ENCODE assay signal across 28 cellular contexts in genomic region chr11:19458721-19459120, GRCh38.
"Had no signal": no experiment of that assay in that cellular context is flagged by ENCODE, and none has a peak within 500 bp of the region (broad histone marks: within the 10 kb centered on the region; RNA-seq: fewer than 3 reads in every experiment).

No MANE protein-coding gene starts in this region.

- H3K9me3 ChIP-seq: body of pancreas, colonic mucosa had no signal

- H3K4me1 ChIP-seq: body of pancreas, colonic mucosa had no signal

- H3K4me3 Mint-ChIP-seq: activated B cell treated with CpG ODN at 0.5 μM for 24 hours; activated CD8-positive, alpha-beta T cell treated with anti-CD3 and anti-CD28 coated beads for 36 hours; activated naive CD8-positive, alpha-beta T cell; activated T-cell treated with anti-CD3 and anti-CD28 coated beads, Interleukin-2, amount 50 U/mL, for 4 hours; activated T-helper 17 cell treated with anti-CD3 and anti-CD28 coated beads, Interleukin-2, amount 50 U/mL, for 72 hours; T-helper 17 cell; T-helper 2 cell treated with Interferon-gamma antibody and Interleukin-4, amounts not matched to agents 5 μg/mL and 100 μg/mL, for 36 hours had no signal

- H3K27ac Mint-ChIP-seq: activated B cell treated with CpG ODN at 0.5 μM for 24 hours; activated CD8-positive, alpha-beta T cell treated with anti-CD3 and anti-CD28 coated beads for 36 hours; activated naive CD8-positive, alpha-beta T cell; activated T-helper 17 cell treated with anti-CD3 and anti-CD28 coated beads, Interleukin-2, amount 50 U/mL, for 72 hours; T-helper 17 cell; T-helper 2 cell treated with Interferon-gamma antibody and Interleukin-4, amounts not matched to agents 5 μg/mL and 100 μg/mL, for 36 hours had no signal

- DNase-seq: activated B cell treated with CpG ODN at 0.5 μM for 24 hours; activated CD4-positive, alpha-beta T cell treated with anti-CD3 and anti-CD28 coated beads for 48 hours; activated CD4-positive, alpha-beta T cell treated with anti-CD3 and anti-CD28 coated beads, Interleukin-2, amount 50 U/mL, for 1 hour; activated CD4-positive, alpha-beta T cell treated with anti-CD3 and anti-CD28 coated beads, Interleukin-2, amount 50 U/mL, for 48 hours; activated CD8-positive, alpha-beta memory T cell treated with anti-CD3 and anti-CD28 coated beads for 24 hours; activated CD8-positive, alpha-beta T cell treated with anti-CD3 and anti-CD28 coated beads for 36 hours; activated effector memory CD4-positive, alpha-beta T cell treated with Interleukin-2 at 50 U/mL for 16 hours; activated gamma-delta T cell treated with Interleukin-2 at 50 U/mL for 16 hours; activated naive CD4-positive, alpha-beta T cell treated with anti-CD3 and anti-CD28 coated beads, Interleukin-2, amount 50 U/mL, for 16 hours; activated naive CD4-positive, alpha-beta T cell treated with Interleukin-2 at 50 U/mL for 16 hours; activated T-cell treated with anti-CD3 and anti-CD28 coated beads, Interleukin-2, amount 50 U/mL, for 4 hours; amniotic stem cell; aorta; body of pancreas; central memory CD4-positive, alpha-beta T cell; cerebellar nuclear complex; colonic mucosa; effector CD8-positive, alpha-beta T cell; foreskin fibroblast; head of caudate nucleus; T-helper 1 cell; T-helper 17 cell; T1000; WERI-Rb-1 had no signal

- H3K9me3 Mint-ChIP-seq: activated B cell treated with CpG ODN at 0.5 μM for 24 hours; activated CD8-positive, alpha-beta T cell treated with anti-CD3 and anti-CD28 coated beads for 36 hours; activated T-cell treated with anti-CD3 and anti-CD28 coated beads, Interleukin-2, amount 50 U/mL, for 4 hours; activated T-helper 17 cell treated with anti-CD3 and anti-CD28 coated beads, Interleukin-2, amount 50 U/mL, for 72 hours; T-helper 2 cell treated with Interferon-gamma antibody and Interleukin-4, amounts not matched to agents 5 μg/mL and 100 μg/mL, for 36 hours had no signal

- H3K27ac ChIP-seq: body of pancreas, colonic mucosa, WERI-Rb-1 had no signal

- H3K27me3 ChIP-seq: body of pancreas, colonic mucosa had no signal

- H3K4me3 ChIP-seq: body of pancreas, colonic mucosa had no signal

- H3K36me3 Mint-ChIP-seq: activated naive CD8-positive, alpha-beta T cell had no signal

- H3K4me1 Mint-ChIP-seq: activated T-helper 17 cell treated with anti-CD3 and anti-CD28 coated beads, Interleukin-2, amount 50 U/mL, for 72 hours; T-helper 17 cell had no signal

- FAIRE-seq: frontal cortex had no signal

- H3K36me3 ChIP-seq: colonic mucosa, WERI-Rb-1 had no signal
